In the genomic region with DNA sequence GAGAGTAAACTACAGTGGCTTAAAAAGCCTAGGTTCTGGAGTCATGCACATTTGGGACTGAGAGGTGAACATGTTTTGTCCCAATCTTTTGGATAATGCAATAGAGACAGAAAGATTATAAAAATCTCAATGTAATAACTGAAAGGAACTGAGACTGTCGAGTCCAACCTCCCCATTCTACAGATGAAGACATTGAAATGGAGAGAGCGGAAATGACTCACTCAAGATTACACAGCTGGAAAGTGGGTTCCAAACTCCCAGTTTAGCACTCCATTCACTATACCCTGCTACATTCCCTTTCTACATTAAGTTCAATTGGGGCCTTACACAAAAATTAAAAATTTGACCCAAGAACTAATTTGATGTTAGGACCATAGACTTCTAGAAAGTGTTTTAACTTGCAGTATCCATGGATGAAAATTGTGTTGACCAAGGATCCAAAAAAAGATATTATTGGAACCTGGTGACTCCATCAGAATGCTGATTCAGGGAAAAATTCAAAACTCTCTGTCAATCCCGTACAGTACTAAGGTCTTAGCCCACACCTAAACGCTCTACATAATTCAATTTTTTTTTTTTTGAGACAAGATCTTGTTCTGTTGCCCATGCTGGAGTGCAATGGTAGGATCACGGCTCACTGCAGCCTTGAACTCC, we compare ENCODE assay signal across 13 cellular contexts. TPM values are rescaled to one million over a fixed set of nuclear protein-coding genes. Genes with fewer than 3 reads are reported as not detected.
DNase-seq lines count a peak whose midpoint lies in the region; ATAC-seq and TF ChIP-seq lines count a peak whose summit lies in the region.
"Had no signal": no experiment of that assay in that cellular context is flagged by ENCODE, and none has a peak within 500 bp of the region (broad histone marks: within the 10 kb centered on the region; RNA-seq: fewer than 3 reads in every experiment).

No MANE protein-coding gene starts in this region.

- peaks cover 10% of the 10 kb centered on the region for H3K36me3 Mint-ChIP-seq in activated CD4-positive, alpha-beta T cell treated with anti-CD3 and anti-CD28 coated beads for 36 hours (ENCODE audit: low read depth)
- H3K36me3 Mint-ChIP-seq in HFFc6 (ENCODE audit: low read depth): peaks cover 13% of the 10 kb centered on the region; the same call in 1 of the 2 replicates
- H3K36me3 Mint-ChIP-seq in activated B cell treated with CpG ODN at 0.5 μM for 24 hours (ENCODE audit: low read depth): peaks cover 16% of the 10 kb centered on the region
- peaks cover 6% of the 10 kb centered on the region for H3K36me3 Mint-ChIP-seq in natural killer cell treated with Interleukin-12 subunit alpha and Interleukin-12 subunit beta and Interleukin-15 and Interleukin-18, amount 100 ng/mL, for 72 hours

- CTCF ChIA-PET in activated CD4-positive, alpha-beta T cell treated with anti-CD3 and anti-CD28 coated beads for 36 hours (lab: Charles Lee): interaction anchor here (0.5 kb wide), 1 partner anchor 144 kb away, joined by 4 read pairs; no protein-coding TSS in a partner anchor
- CTCF ChIA-PET in activated B cell treated with CpG ODN at 0.5 μM for 24 hours (lab: Charles Lee): no interaction called here

- ATAC-seq in activated CD4-positive, alpha-beta T cell treated with anti-CD3 and anti-CD28 coated beads for 36 hours: no peak
- ATAC-seq in activated B cell treated with CpG ODN at 0.5 μM for 24 hours (ENCODE audit: low read depth) (no peak), GM21786 (IDR thresholded peaks at IDR 0.05; ENCODE audit: unreplicated experiment) (no peak)
- ATAC-seq in natural killer cell treated with Interleukin-12 subunit alpha and Interleukin-12 subunit beta and Interleukin-15 and Interleukin-18, amount 100 ng/mL, for 72 hours: no peak
- ATAC-seq: upper lobe of right lung had no signal

- no peak for DNase-seq in activated CD4-positive, alpha-beta T cell treated with anti-CD3 and anti-CD28 coated beads for 36 hours
- no peak for DNase-seq in activated CD4-positive, alpha-beta T cell treated with anti-CD3 and anti-CD28 coated beads for 1 hour
- no peak for DNase-seq in HFFc6
- no peak for DNase-seq in activated B cell treated with CpG ODN at 0.5 μM for 24 hours
- no peak for DNase-seq in natural killer cell treated with Interleukin-12 subunit alpha and Interleukin-12 subunit beta and Interleukin-15 and Interleukin-18, amount 100 ng/mL, for 72 hours (ENCODE audit: low spot score)
- DNase-seq in stimulated activated CD4-positive, alpha-beta T cell treated with anti-CD3 and anti-CD28 coated beads, Interleukin-4, amount 100 ng/mL, for 1 hour: no peak
- DNase-seq in pons (ENCODE audit: low spot score): no peak
- DNase-seq: DMS53; effector CD8-positive, alpha-beta T cell; NCI-H1930; NK-92 treated with Interleukin-12 subunit alpha and Interleukin-12 subunit beta, amount 100 ng/mL, for 24 hours; upper lobe of right lung had no signal

- intact Hi-C loops in activated CD4-positive, alpha-beta T cell treated with anti-CD3 and anti-CD28 coated beads for 36 hours (cut with DNase I, micrococcal nuclease): loop anchor here (1.0 to 10.0 kb wide), 9 partner anchors 25 to 1493 kb away; partner anchors contain the start of genes HMGA1 (in 1 of the 2), HSD17B8 (in 1 of the 2), RING1 (in 1 of the 2) and RXRB (in 1 of the 2)
- intact Hi-C loops in activated B cell treated with CpG ODN at 0.5 μM for 24 hours (cut with micrococcal nuclease): loop anchor here (1.0 to 5.0 kb wide), 3 partner anchors 26 to 171 kb away; no protein-coding TSS in a partner anchor

- TF ChIP-seq CTCF in HFFc6 (IDR thresholded peaks at IDR 0.05) (no peak), activated B cell treated with CpG ODN at 0.5 μM for 24 hours (IDR thresholded peaks at IDR 0.05) (no peak)

- no peaks in the 10 kb centered on the region for H3K27me3 Mint-ChIP-seq in activated CD4-positive, alpha-beta T cell treated with anti-CD3 and anti-CD28 coated beads for 36 hours
- no peaks in the 10 kb centered on the region; the same call in 1 of the 2 replicates for H3K27me3 Mint-ChIP-seq in HFFc6 (ENCODE audit: insufficient read depth)
- no peaks in the 10 kb centered on the region for H3K27me3 Mint-ChIP-seq in activated B cell treated with CpG ODN at 0.5 μM for 24 hours
- peaks cover 0 to 3% of the 10 kb centered on the region in 2 donors for H3K27me3 Mint-ChIP-seq in natural killer cell treated with Interleukin-12 subunit alpha and Interleukin-12 subunit beta and Interleukin-15 and Interleukin-18, amount 100 ng/mL, for 72 hours

- H3K9me3 Mint-ChIP-seq in activated CD4-positive, alpha-beta T cell treated with anti-CD3 and anti-CD28 coated beads for 36 hours (ENCODE audit: low read depth): no peaks in the 10 kb centered on the region
- H3K9me3 Mint-ChIP-seq in HFFc6 (no peaks in the 10 kb centered on the region), activated B cell treated with CpG ODN at 0.5 μM for 24 hours (no peaks in the 10 kb centered on the region)
- H3K9me3 Mint-ChIP-seq in natural killer cell treated with Interleukin-12 subunit alpha and Interleukin-12 subunit beta and Interleukin-15 and Interleukin-18, amount 100 ng/mL, for 72 hours: no peaks in the 10 kb centered on the region

- peak overlapping the region; percentile 92 for H3K4me3 Mint-ChIP-seq in activated CD4-positive, alpha-beta T cell treated with anti-CD3 and anti-CD28 coated beads for 36 hours
- H3K4me3 Mint-ChIP-seq in HFFc6 (peak overlapping the region; percentile 95; the same call in 1 of the 2 replicates), activated B cell treated with CpG ODN at 0.5 μM for 24 hours (peak overlapping the region; percentile 98)
- peak overlapping the region; percentile 99 for H3K4me3 Mint-ChIP-seq in natural killer cell treated with Interleukin-12 subunit alpha and Interleukin-12 subunit beta and Interleukin-15 and Interleukin-18, amount 100 ng/mL, for 72 hours

- no peak overlapping the region for H3K27ac Mint-ChIP-seq in activated CD4-positive, alpha-beta T cell treated with anti-CD3 and anti-CD28 coated beads for 36 hours
- no peak overlapping the region for H3K27ac Mint-ChIP-seq in HFFc6
- H3K27ac Mint-ChIP-seq in activated B cell treated with CpG ODN at 0.5 μM for 24 hours: peak overlapping the region; percentile 99
- peak overlapping the region; percentile 95 to 98 for H3K27ac Mint-ChIP-seq in natural killer cell treated with Interleukin-12 subunit alpha and Interleukin-12 subunit beta and Interleukin-15 and Interleukin-18, amount 100 ng/mL, for 72 hours

- peaks cover 41% of the 10 kb centered on the region for H3K4me1 Mint-ChIP-seq in activated CD4-positive, alpha-beta T cell treated with anti-CD3 and anti-CD28 coated beads for 36 hours
- H3K4me1 Mint-ChIP-seq in HFFc6 (ENCODE audit: low read depth) (peaks cover 35% of the 10 kb centered on the region), activated B cell treated with CpG ODN at 0.5 μM for 24 hours (peaks cover 38% of the 10 kb centered on the region)
- H3K4me1 Mint-ChIP-seq in natural killer cell treated with Interleukin-12 subunit alpha and Interleukin-12 subunit beta and Interleukin-15 and Interleukin-18, amount 100 ng/mL, for 72 hours (ENCODE audit: low read depth in 2 of 2): peaks cover 33 to 39% of the 10 kb centered on the region in 2 donors

- POLR2A ChIA-PET in activated CD4-positive, alpha-beta T cell treated with anti-CD3 and anti-CD28 coated beads for 36 hours (lab: Charles Lee): no interaction called here
- POLR2A ChIA-PET in activated B cell treated with CpG ODN at 0.5 μM for 24 hours (lab: Charles Lee): interaction anchor here (2.9 kb wide), 1 partner anchor 26 kb away, joined by 32 read pairs; no protein-coding TSS in a partner anchor

RNA-seq across cellular contexts. Expression of gene ILRUN, which starts 1.5 kb away (rescaled TPM):
- total RNA-seq in activated CD4-positive, alpha-beta T cell treated with anti-CD3 and anti-CD28 coated beads for 36 hours: 10 to 100 TPM; 56.2 to 66.9 TPM
- total RNA-seq in HFFc6 (2021; fragmentation: NEBNext Ultra II Directional; extraction: Animal tissue kit (Norgen Biotek cat#: 25700)): 10 to 100 TPM; 56.0 to 65.1 (median 59.4) TPM
- 71.0 and 84.4 TPM in 2 replicates for total RNA-seq in activated B cell treated with CpG ODN at 0.5 μM for 24 hours
- 10 to 100 TPM; 68.1 to 70.0 TPM for total RNA-seq in natural killer cell treated with Interleukin-12 subunit alpha and Interleukin-12 subunit beta and Interleukin-15 and Interleukin-18, amount 100 ng/mL, for 72 hours

RNA-seq across cellular contexts. Expression of gene SNRPC, which starts 59.3 kb away (rescaled TPM):
- total RNA-seq in activated CD4-positive, alpha-beta T cell treated with anti-CD3 and anti-CD28 coated beads for 36 hours: 100 to 1,000 TPM; 159 to 268 TPM
- total RNA-seq in HFFc6 (2021; fragmentation: NEBNext Ultra II Directional; extraction: Animal tissue kit (Norgen Biotek cat#: 25700)): 100 to 1,000 TPM; 132 to 194 (median 161) TPM
- total RNA-seq in activated B cell treated with CpG ODN at 0.5 μM for 24 hours: 99.5 and 102 TPM in 2 replicates
- total RNA-seq in natural killer cell treated with Interleukin-12 subunit alpha and Interleukin-12 subunit beta and Interleukin-15 and Interleukin-18, amount 100 ng/mL, for 72 hours: 100 to 1,000 TPM; 106 to 123 TPM

Comparison
In these comparisons a context has a peak if more than half of its experiments do, and no peak if none do; other contexts are left out.
1. H3K27ac Mint-ChIP-seq: peak in activated B cell treated with CpG ODN at 0.5 μM for 24 hours (single experiment) and natural killer cell treated with Interleukin-12 subunit alpha and Interleukin-12 subunit beta and Interleukin-15 and Interleukin-18, amount 100 ng/mL, for 72 hours (2 of 2); none in activated CD4-positive, alpha-beta T cell treated with anti-CD3 and anti-CD28 coated beads for 36 hours (single experiment) and HFFc6 (single experiment).
2. Peak in every context shown above with its lines, with median percentiles within 50 percentile points of each other: H3K4me3 Mint-ChIP-seq.